ENCODE assay signal across 8 cellular contexts in genomic region chr4:56466910-56467283, GRCh38. TPM values are rescaled to one million over a fixed set of nuclear protein-coding genes. Genes with fewer than 3 reads are reported as not detected.
DNase-seq lines count a peak whose midpoint lies in the region; ATAC-seq and TF ChIP-seq lines count a peak whose summit lies in the region.

No MANE protein-coding gene starts in this region.

- peak overlapping the region; percentile 97 for H3K4me3 Mint-ChIP-seq in neural crest cell

- ATAC-seq in HG03521 (IDR thresholded peaks at IDR 0.05; ENCODE audit: unreplicated experiment) (no peak), HG02610 (IDR thresholded peaks at IDR 0.05; ENCODE audit: unreplicated experiment) (no peak)

- peak overlapping the region; percentile 98 for H3K27ac Mint-ChIP-seq in neural crest cell (ENCODE audit: unreplicated experiment)

- intact Hi-C loops in OCI-LY7 (cut with micrococcal nuclease; ENCODE audit: unreplicated experiment) = loop anchor here (1.0 to 2.0 kb wide), 2 partner anchors 31 to 512 kb away; partner anchors contain the start of genes PAICS and POLR2B

- peak overlapping the region; percentile 97 for H3K9ac ChIP-seq in endocrine pancreas (ENCODE audit: control insufficient read depth, insufficient read depth, low read length)

- TSS peak; percentile 77 for BruUV-seq in OCI-LY7 (replicated peaks; lab: Mats Ljungman, UMichigan)

- H3K4me3 ChIP-seq in GM06990 (replicated peaks; ENCODE audit: low read depth, low read length) = peak overlapping the region; percentile 94
- H3K4me3 ChIP-seq in OCI-LY7 (ENCODE audit: low read depth, low read length, poor library complexity, severe bottlenecking) = peak overlapping the region; percentile 99
- peak overlapping the region; percentile 92 for H3K4me3 ChIP-seq in endocrine pancreas (ENCODE audit: control insufficient read depth, insufficient read depth, low read length)

- peaks cover 80% of the 10 kb centered on the region for H3K79me2 ChIP-seq in OCI-LY7 (ENCODE audit: insufficient read depth, low read depth, low read length)

- H3K4me1 ChIP-seq in OCI-LY7 (ENCODE audit: insufficient read depth, low read length, poor library complexity, severe bottlenecking) (peaks cover 36% of the 10 kb centered on the region), endocrine pancreas (ENCODE audit: control insufficient read depth, insufficient read depth, low read length) (peaks cover 22% of the 10 kb centered on the region)

- no peaks in the 10 kb centered on the region for H3K9me3 ChIP-seq in OCI-LY7 (ENCODE audit: low read length)
- no peaks in the 10 kb centered on the region for H3K9me3 ChIP-seq in endocrine pancreas (ENCODE audit: control insufficient read depth, low read length)

- H3K36me3 ChIP-seq in GM06990 (ENCODE audit: control insufficient read depth, insufficient read depth, low read length) = peaks cover 5% of the 10 kb centered on the region
- peaks cover 50% of the 10 kb centered on the region for H3K36me3 ChIP-seq in OCI-LY7 (ENCODE audit: insufficient read depth, low read length)
- no peaks in the 10 kb centered on the region for H3K36me3 ChIP-seq in endocrine pancreas (ENCODE audit: control insufficient read depth, insufficient read depth, low read length)

- H3K4me2 ChIP-seq in OCI-LY7 (ENCODE audit: low read length) = peak overlapping the region; percentile 94

- H3K36me3 Mint-ChIP-seq in neural crest cell (ENCODE audit: low read depth) = peaks cover 7% of the 10 kb centered on the region

- DNase-seq in GM06990 (ENCODE audit: extremely low read depth, insufficient read length) (no peak), OCI-LY7 (ENCODE audit: low spot score) (no peak), neural crest cell (ENCODE audit: low read depth, low spot score) (no peak), activated gamma-delta T cell treated with Interleukin-2 at 50 U/mL for 16 hours (no peak), AML-193 (lab: John Stamatoyannopoulos, UW) (no peak)

- H3K9me3 Mint-ChIP-seq in neural crest cell = no peaks in the 10 kb centered on the region

- CTCF ChIA-PET in OCI-LY7 (lab: Charles Lee; ENCODE audit: unreplicated experiment) = no interaction called here

- no peaks in the 10 kb centered on the region for H3K27me3 ChIP-seq in GM06990 (replicated peaks; ENCODE audit: control insufficient read depth, insufficient read depth, low read length)
- H3K27me3 ChIP-seq in endocrine pancreas (ENCODE audit: control insufficient read depth, insufficient read depth, low read length) = no peaks in the 10 kb centered on the region

- peaks cover 54% of the 10 kb centered on the region for H3K4me1 Mint-ChIP-seq in neural crest cell

- H2AFZ ChIP-seq in OCI-LY7 (ENCODE audit: low read length) = peak overlapping the region; percentile 81

- peak overlapping the region; percentile 83 for H3K27ac ChIP-seq in OCI-LY7 (ENCODE audit: low read depth, low read length, poor library complexity, severe bottlenecking)

- TF ChIP-seq CTCF in GM06990 (IDR thresholded peaks at IDR 0.05; ENCODE audit: insufficient read depth, low read length, poor library complexity, severe bottlenecking) (no peak), OCI-LY7 (conservative IDR thresholded peaks at IDR 0.05; ENCODE audit: low read length) (no peak), neural crest cell (conservative IDR thresholded peaks at IDR 0.05) (no peak)

- H3K27me3 Mint-ChIP-seq in neural crest cell (ENCODE audit: low read depth) = no peaks in the 10 kb centered on the region

- POLR2A ChIA-PET in OCI-LY7 (lab: Charles Lee) = interaction anchor here (0.7 to 1.7 kb wide), 11 partner anchors 9 to 511 kb away, joined by 3 to 9 read pairs (median 4); partner anchors contain the start of genes AASDH, NOA1, PAICS and PPAT

- H3K9me2 ChIP-seq in OCI-LY7 (ENCODE audit: insufficient read depth, low read length) = no peaks in the 10 kb centered on the region

- H4K20me1 ChIP-seq in OCI-LY7 (ENCODE audit: insufficient read depth, low read length) = peaks cover 20% of the 10 kb centered on the region; the same call in 1 of the 2 replicates

RNA-seq across cellular contexts. Expression of gene SRP72, which starts 0.5 kb away (rescaled TPM):
- 53.5 and 65.8 TPM in 2 replicates for total RNA-seq in OCI-LY7 (2014; rRNA removed; shearing (Covaris generic))
- total RNA-seq in OCI-LY7 (2022) = 166 and 177 TPM in 2 replicates
- 169 and 172 TPM in 2 replicates for total RNA-seq in neural crest cell

RNA-seq across cellular contexts. Expression of gene PAICS, which starts 30.8 kb away (rescaled TPM):
- total RNA-seq in OCI-LY7 (2014; rRNA removed; shearing (Covaris generic)) = 99.1 and 101 TPM in 2 replicates
- total RNA-seq in OCI-LY7 (2022) = 271 and 295 TPM in 2 replicates
- total RNA-seq in neural crest cell = 279 and 286 TPM in 2 replicates

RNA-seq across cellular contexts. Expression of gene PPAT, which starts 31.5 kb away (rescaled TPM):
- total RNA-seq in OCI-LY7 (2014; rRNA removed; shearing (Covaris generic)) = 35.8 and 47.2 TPM in 2 replicates
- 48.2 and 54.3 TPM in 2 replicates for total RNA-seq in OCI-LY7 (2022)
- 47.4 and 52.9 TPM in 2 replicates for total RNA-seq in neural crest cell

RNA-seq across cellular contexts. Expression of gene ARL9, which starts 38.7 kb away (rescaled TPM):
- total RNA-seq in OCI-LY7 (2014; rRNA removed; shearing (Covaris generic)) = 0.32 TPM in 1 of 2 replicates, not detected in the other
- total RNA-seq in OCI-LY7 (2022) (0.76 TPM in 1 of 2 replicates, not detected in the other), neural crest cell (0.89 and 1.3 TPM in 2 replicates)
